In genomic region chr10:100890696-100891271, GRCh38 we compare ENCODE assay signal across 8 cellular contexts. TPM values are rescaled to one million over a fixed set of nuclear protein-coding genes. Genes with fewer than 3 reads are reported as not detected.
DNase-seq lines count a peak whose midpoint lies in the region; ATAC-seq and TF ChIP-seq lines count a peak whose summit lies in the region.

No MANE protein-coding gene starts in this region.

- H3K27me3 Mint-ChIP-seq in activated naive CD4-positive, alpha-beta T cell treated with anti-CD3 and anti-CD28 coated beads for 36 hours (ENCODE audit: low read depth): peaks cover 13% of the 10 kb centered on the region

- DNase-seq in HFF-Myc (ENCODE audit: extremely low read depth, low read depth) (peak; percentile 97), fibroblast of the conjunctiva (ENCODE audit: low read depth) (peak; percentile 91), renal cortical epithelial cell (ENCODE audit: low read depth) (peak; percentile 98), NCI-H146 (lab: John Stamatoyannopoulos, UW) (no peak), NCI-H524 treated with DMSO at 0.1 percent for 48 hours (lab: John Stamatoyannopoulos, UW) (no peak)
- no peak for DNase-seq in activated naive CD4-positive, alpha-beta T cell treated with anti-CD3 and anti-CD28 coated beads for 36 hours

- H3K4me1 Mint-ChIP-seq in activated naive CD4-positive, alpha-beta T cell treated with anti-CD3 and anti-CD28 coated beads for 36 hours (ENCODE audit: low read depth): peaks cover 3% of the 10 kb centered on the region

- ATAC-seq in SK-N-SH treated with all-trans-retinoic acid at 6 μM for 48 hours: peak; percentile 98
- no peak for ATAC-seq in GM21515 (IDR thresholded peaks at IDR 0.05; ENCODE audit: unreplicated experiment)

- H3K4me3 ChIP-seq in HFF-Myc (replicated peaks; ENCODE audit: low read depth, low read length): no peak overlapping the region

- no peaks in the 10 kb centered on the region for H3K36me3 Mint-ChIP-seq in activated naive CD4-positive, alpha-beta T cell treated with anti-CD3 and anti-CD28 coated beads for 36 hours (ENCODE audit: low read depth)

- CTCF ChIA-PET in activated naive CD4-positive, alpha-beta T cell treated with anti-CD3 and anti-CD28 coated beads for 36 hours (lab: Charles Lee): interaction anchor here (1.3 kb wide), 1 partner anchor 10 kb away, joined by 3 read pairs; no protein-coding TSS in a partner anchor

- no peak for TF ChIP-seq CTCF in HFF-Myc (IDR thresholded peaks at IDR 0.05; ENCODE audit: low read depth, low read length, missing control alignments)

- no peak overlapping the region for H3K27ac Mint-ChIP-seq in activated naive CD4-positive, alpha-beta T cell treated with anti-CD3 and anti-CD28 coated beads for 36 hours

- H3K9me3 Mint-ChIP-seq in activated naive CD4-positive, alpha-beta T cell treated with anti-CD3 and anti-CD28 coated beads for 36 hours: no peaks in the 10 kb centered on the region

- no peak overlapping the region for H3K4me3 Mint-ChIP-seq in activated naive CD4-positive, alpha-beta T cell treated with anti-CD3 and anti-CD28 coated beads for 36 hours

- intact Hi-C loops in activated naive CD4-positive, alpha-beta T cell treated with anti-CD3 and anti-CD28 coated beads for 36 hours (cut with micrococcal nuclease): no loop called here

TF ChIP-seq in SK-N-SH treated with all-trans-retinoic acid at 6 μM for 48 hours, 23 proteins besides CTCF, POLR2A, EP300 and RAD21:
- TF ChIP-seq ZFP3 (CRISPR knock-in tag; IDR thresholded peaks at IDR 0.05): peak; percentile 68; the same call in 1 of the 2 replicates
- TF ChIP-seq ZFP30 (CRISPR knock-in tag; IDR thresholded peaks at IDR 0.05): no peak
- no peak for TF ChIP-seq TCF4 (CRISPR knock-in tag; IDR thresholded peaks at IDR 0.05; ENCODE audit: borderline replicate concordance)
- peak; percentile 10; the same call in 1 of the 2 replicates for TF ChIP-seq TOX (CRISPR knock-in tag; IDR thresholded peaks at IDR 0.05; ENCODE audit: borderline replicate concordance)
- TF ChIP-seq ZNF8 (CRISPR knock-in tag; IDR thresholded peaks at IDR 0.05): no peak; the same call in 1 of the 2 replicates
- no peak for TF ChIP-seq BACH2 (CRISPR knock-in tag; IDR thresholded peaks at IDR 0.05; ENCODE audit: borderline replicate concordance)
- TF ChIP-seq ZNF70 (CRISPR knock-in tag; IDR thresholded peaks at IDR 0.05): no peak
- TF ChIP-seq, protein P1, sequence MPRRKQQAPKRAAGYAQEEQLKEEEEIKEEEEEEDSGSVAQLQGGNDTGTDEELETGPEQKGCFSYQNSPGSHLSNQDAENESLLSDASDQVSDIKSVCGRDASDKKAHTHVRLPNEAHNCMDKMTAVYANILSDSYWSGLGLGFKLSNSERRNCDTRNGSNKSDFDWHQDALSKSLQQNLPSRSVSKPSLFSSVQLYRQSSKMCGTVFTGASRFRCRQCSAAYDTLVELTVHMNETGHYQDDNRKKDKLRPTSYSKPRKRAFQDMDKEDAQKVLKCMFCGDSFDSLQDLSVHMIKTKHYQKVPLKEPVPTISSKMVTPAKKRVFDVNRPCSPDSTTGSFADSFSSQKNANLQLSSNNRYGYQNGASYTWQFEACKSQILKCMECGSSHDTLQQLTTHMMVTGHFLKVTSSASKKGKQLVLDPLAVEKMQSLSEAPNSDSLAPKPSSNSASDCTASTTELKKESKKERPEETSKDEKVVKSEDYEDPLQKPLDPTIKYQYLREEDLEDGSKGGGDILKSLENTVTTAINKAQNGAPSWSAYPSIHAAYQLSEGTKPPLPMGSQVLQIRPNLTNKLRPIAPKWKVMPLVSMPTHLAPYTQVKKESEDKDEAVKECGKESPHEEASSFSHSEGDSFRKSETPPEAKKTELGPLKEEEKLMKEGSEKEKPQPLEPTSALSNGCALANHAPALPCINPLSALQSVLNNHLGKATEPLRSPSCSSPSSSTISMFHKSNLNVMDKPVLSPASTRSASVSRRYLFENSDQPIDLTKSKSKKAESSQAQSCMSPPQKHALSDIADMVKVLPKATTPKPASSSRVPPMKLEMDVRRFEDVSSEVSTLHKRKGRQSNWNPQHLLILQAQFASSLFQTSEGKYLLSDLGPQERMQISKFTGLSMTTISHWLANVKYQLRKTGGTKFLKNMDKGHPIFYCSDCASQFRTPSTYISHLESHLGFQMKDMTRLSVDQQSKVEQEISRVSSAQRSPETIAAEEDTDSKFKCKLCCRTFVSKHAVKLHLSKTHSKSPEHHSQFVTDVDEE (CRISPR knock-in tag; IDR thresholded peaks at IDR 0.05): no peak
- TF ChIP-seq RARB (CRISPR knock-in tag; IDR thresholded peaks at IDR 0.05): no peak
- no peak for TF ChIP-seq ZNF565 (CRISPR knock-in tag; conservative IDR thresholded peaks at IDR 0.05; ENCODE audit: low read depth)
- TF ChIP-seq, protein P2, sequence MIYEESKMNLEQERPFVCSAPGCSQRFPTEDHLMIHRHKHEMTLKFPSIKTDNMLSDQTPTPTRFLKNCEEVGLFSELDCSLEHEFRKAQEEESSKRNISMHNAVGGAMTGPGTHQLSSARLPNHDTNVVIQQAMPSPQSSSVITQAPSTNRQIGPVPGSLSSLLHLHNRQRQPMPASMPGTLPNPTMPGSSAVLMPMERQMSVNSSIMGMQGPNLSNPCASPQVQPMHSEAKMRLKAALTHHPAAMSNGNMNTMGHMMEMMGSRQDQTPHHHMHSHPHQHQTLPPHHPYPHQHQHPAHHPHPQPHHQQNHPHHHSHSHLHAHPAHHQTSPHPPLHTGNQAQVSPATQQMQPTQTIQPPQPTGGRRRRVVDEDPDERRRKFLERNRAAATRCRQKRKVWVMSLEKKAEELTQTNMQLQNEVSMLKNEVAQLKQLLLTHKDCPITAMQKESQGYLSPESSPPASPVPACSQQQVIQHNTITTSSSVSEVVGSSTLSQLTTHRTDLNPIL (CRISPR knock-in tag; IDR thresholded peaks at IDR 0.05; ENCODE audit: low read depth): no peak
- TF ChIP-seq CSDC2 (CRISPR knock-in tag; IDR thresholded peaks at IDR 0.05): peak; percentile 78; the same call in 1 of the 2 replicates
- TF ChIP-seq, protein P3, sequence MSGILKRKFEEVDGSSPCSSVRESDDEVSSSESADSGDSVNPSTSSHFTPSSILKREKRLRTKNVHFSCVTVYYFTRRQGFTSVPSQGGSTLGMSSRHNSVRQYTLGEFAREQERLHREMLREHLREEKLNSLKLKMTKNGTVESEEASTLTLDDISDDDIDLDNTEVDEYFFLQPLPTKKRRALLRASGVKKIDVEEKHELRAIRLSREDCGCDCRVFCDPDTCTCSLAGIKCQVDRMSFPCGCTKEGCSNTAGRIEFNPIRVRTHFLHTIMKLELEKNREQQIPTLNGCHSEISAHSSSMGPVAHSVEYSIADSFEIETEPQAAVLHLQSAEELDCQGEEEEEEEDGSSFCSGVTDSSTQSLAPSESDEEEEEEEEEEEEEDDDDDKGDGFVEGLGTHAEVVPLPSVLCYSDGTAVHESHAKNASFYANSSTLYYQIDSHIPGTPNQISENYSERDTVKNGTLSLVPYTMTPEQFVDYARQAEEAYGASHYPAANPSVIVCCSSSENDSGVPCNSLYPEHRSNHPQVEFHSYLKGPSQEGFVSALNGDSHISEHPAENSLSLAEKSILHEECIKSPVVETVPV (CRISPR knock-in tag; IDR thresholded peaks at IDR 0.05): no peak
- TF ChIP-seq, protein P4, sequence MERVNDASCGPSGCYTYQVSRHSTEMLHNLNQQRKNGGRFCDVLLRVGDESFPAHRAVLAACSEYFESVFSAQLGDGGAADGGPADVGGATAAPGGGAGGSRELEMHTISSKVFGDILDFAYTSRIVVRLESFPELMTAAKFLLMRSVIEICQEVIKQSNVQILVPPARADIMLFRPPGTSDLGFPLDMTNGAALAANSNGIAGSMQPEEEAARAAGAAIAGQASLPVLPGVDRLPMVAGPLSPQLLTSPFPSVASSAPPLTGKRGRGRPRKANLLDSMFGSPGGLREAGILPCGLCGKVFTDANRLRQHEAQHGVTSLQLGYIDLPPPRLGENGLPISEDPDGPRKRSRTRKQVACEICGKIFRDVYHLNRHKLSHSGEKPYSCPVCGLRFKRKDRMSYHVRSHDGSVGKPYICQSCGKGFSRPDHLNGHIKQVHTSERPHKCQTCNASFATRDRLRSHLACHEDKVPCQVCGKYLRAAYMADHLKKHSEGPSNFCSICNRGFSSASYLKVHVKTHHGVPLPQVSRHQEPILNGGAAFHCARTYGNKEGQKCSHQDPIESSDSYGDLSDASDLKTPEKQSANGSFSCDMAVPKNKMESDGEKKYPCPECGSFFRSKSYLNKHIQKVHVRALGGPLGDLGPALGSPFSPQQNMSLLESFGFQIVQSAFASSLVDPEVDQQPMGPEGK (CRISPR knock-in tag; IDR thresholded peaks at IDR 0.05; ENCODE audit: borderline replicate concordance): peak; percentile 25; the same call in 1 of the 2 replicates
- TF ChIP-seq OSR1 (CRISPR knock-in tag; IDR thresholded peaks at IDR 0.05): peak; percentile 93
- no peak for TF ChIP-seq SNAI2 (CRISPR knock-in tag; IDR thresholded peaks at IDR 0.05)
- no peak for TF ChIP-seq PPARA (CRISPR knock-in tag; IDR thresholded peaks at IDR 0.05; ENCODE audit: borderline replicate concordance)

RNA-seq across cellular contexts. Expression of gene SLF2, which starts 22.0 kb away (rescaled TPM):
- total RNA-seq in renal cortical epithelial cell: 17.5 and 25.7 TPM in 2 replicates
- total RNA-seq in activated naive CD4-positive, alpha-beta T cell treated with anti-CD3 and anti-CD28 coated beads for 36 hours: 10 to 100 TPM; 29.3 to 30.3 TPM

Comparison
In these comparisons a context has a peak if more than half of its experiments do, and no peak if none do; other contexts are left out.
1. DNase-seq: peak in HFF-Myc (single experiment), fibroblast of the conjunctiva (single experiment) and renal cortical epithelial cell (single experiment); none in NCI-H146 (single experiment), activated naive CD4-positive, alpha-beta T cell treated with anti-CD3 and anti-CD28 coated beads for 36 hours (single experiment) and NCI-H524 treated with DMSO at 0.1 percent for 48 hours (single experiment).